In the genomic region with DNA sequence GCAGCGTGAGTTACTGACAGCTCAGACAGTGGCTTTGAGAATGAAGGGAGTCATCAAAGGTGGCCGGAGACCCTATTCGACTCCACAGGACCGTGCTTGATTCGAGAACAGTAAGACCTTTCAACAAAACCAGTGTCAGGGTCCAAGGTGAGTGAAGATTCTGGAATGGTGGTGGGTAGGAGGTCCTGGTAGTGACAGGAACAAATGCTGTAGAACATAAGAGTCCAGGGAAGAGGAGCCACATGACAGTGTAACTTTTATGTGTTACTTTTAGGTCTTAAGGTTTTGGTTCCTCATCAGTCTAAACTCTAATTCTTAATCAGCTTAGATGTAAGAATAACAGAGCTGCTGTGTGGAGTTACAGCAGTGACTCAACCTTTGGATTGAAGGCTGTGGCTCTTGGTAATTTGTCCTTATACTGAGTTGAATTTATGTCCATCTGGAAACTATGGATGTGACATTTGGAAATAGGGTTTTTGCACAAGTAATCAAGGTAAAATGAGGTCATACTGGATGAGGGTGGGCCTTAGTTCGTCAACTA, we compare ENCODE assay signal across 10 cellular contexts. TPM values are rescaled to one million over a fixed set of nuclear protein-coding genes. Genes with fewer than 3 reads are reported as not detected.
DNase-seq lines count a peak whose midpoint lies in the region; ATAC-seq and TF ChIP-seq lines count a peak whose summit lies in the region.
"Had no signal": no experiment of that assay in that cellular context is flagged by ENCODE, and none has a peak within 500 bp of the region (broad histone marks: within the 10 kb centered on the region; RNA-seq: fewer than 3 reads in every experiment).

No MANE protein-coding gene starts in this region.

- POLR2A ChIA-PET in T-cell (lab: Charles Lee), result interaction anchor here in 1 of 2 donors (0.8 kb wide), 1 partner anchor 27 kb away, joined by 3 read pairs; no protein-coding TSS in a partner anchor

- H3K4me3 Mint-ChIP-seq in activated T-cell treated with anti-CD3 and anti-CD28 coated beads, Interleukin-2, amount 50 U/mL, for 72 hours, result peak overlapping the region; percentile 99 to 100
- peak overlapping the region; percentile 99 for H3K4me3 Mint-ChIP-seq in T-cell

- H3K4me3 ChIP-seq in fibroblast of the aortic adventitia (ENCODE audit: low read depth, low read length) (peak overlapping the region; percentile 25), H7 (ENCODE audit: insufficient read depth, low read depth, low read length) (no peak overlapping the region)

- no peaks in the 10 kb centered on the region for H3K36me3 ChIP-seq in H7 (replicated peaks; ENCODE audit: control insufficient read depth, insufficient read depth, low read length)

- peaks cover 0 to 7% of the 10 kb centered on the region in 2 donors for H3K36me3 Mint-ChIP-seq in activated T-cell treated with anti-CD3 and anti-CD28 coated beads, Interleukin-2, amount 50 U/mL, for 72 hours (ENCODE audit: insufficient read depth in 2 of 2)
- peaks cover 12% of the 10 kb centered on the region for H3K36me3 Mint-ChIP-seq in T-cell

- ATAC-seq in activated T-cell treated with anti-CD3 and anti-CD28 coated beads, Interleukin-2, amount 50 U/mL, for 72 hours (replicated peaks in 1 of 2), result no peak
- ATAC-seq in T-cell (replicated peaks in 1 of 4) (no peak), HG03342 (IDR thresholded peaks at IDR 0.05; ENCODE audit: unreplicated experiment) (no peak)
- ATAC-seq: right cardiac atrium had no signal

- DNase-seq in activated T-cell treated with anti-CD3 and anti-CD28 coated beads, Interleukin-2, amount 50 U/mL, for 72 hours, result no peak
- DNase-seq in activated T-cell treated with anti-CD3 and anti-CD28 coated beads for 4 hours, result no peak
- DNase-seq in T-cell, result no peak
- DNase-seq in fibroblast of the aortic adventitia (ENCODE audit: low read depth), result no peak
- no peak for DNase-seq in H7
- DNase-seq in NCI-H524 treated with DMSO at 0.1 percent for 48 hours (lab: John Stamatoyannopoulos, UW), result no peak
- DNase-seq: activated effector memory CD4-positive, alpha-beta T cell treated with anti-CD3 and anti-CD28 coated beads, Interleukin-2, amount 50 U/mL, for 16 hours had no signal

- H3K27me3 ChIP-seq in H7 (ENCODE audit: control insufficient read depth, insufficient read depth, low read length), result no peaks in the 10 kb centered on the region

- peak overlapping the region; percentile 95 for H3K27ac Mint-ChIP-seq in activated T-cell treated with anti-CD3 and anti-CD28 coated beads, Interleukin-2, amount 50 U/mL, for 72 hours
- peak overlapping the region; percentile 99 to 100 for H3K27ac Mint-ChIP-seq in T-cell

- peaks cover 55% of the 10 kb centered on the region for H3K4me1 Mint-ChIP-seq in activated T-cell treated with anti-CD3 and anti-CD28 coated beads, Interleukin-2, amount 50 U/mL, for 72 hours (ENCODE audit: low read depth)
- peaks cover 67 to 74% (median 68%) of the 10 kb centered on the region in 3 donors for H3K4me1 Mint-ChIP-seq in T-cell

- no peak for TF ChIP-seq CTCF in fibroblast of the aortic adventitia (IDR thresholded peaks at IDR 0.05; ENCODE audit: insufficient read depth, low read length)

- CTCF ChIA-PET in T-cell (lab: Charles Lee), result interaction anchor here in 1 of 2 donors (1.3 to 2.4 kb wide), 2 partner anchors 27 to 28 kb away, joined by 3 to 10 read pairs; no protein-coding TSS in a partner anchor

- H3K27me3 Mint-ChIP-seq in activated T-cell treated with anti-CD3 and anti-CD28 coated beads, Interleukin-2, amount 50 U/mL, for 72 hours (ENCODE audit: low read depth), result no peaks in the 10 kb centered on the region
- no peaks in the 10 kb centered on the region for H3K27me3 Mint-ChIP-seq in T-cell

- H3K27ac ChIP-seq in temporal lobe (ENCODE audit: low read depth, low read length), result peak overlapping the region; percentile 14

- H3K9me3 Mint-ChIP-seq in activated T-cell treated with anti-CD3 and anti-CD28 coated beads, Interleukin-2, amount 50 U/mL, for 72 hours, result no peaks in the 10 kb centered on the region
- no peaks in the 10 kb centered on the region for H3K9me3 Mint-ChIP-seq in T-cell

RNA-seq across cellular contexts. Expression of a gene that starts 1.8 kb away (rescaled TPM):
- total RNA-seq in activated T-cell treated with anti-CD3 and anti-CD28 coated beads, Interleukin-2, amount 50 U/mL, for 72 hours, result 10 to 100 TPM; 29.5 to 34.8 TPM
- total RNA-seq in T-cell (10 to 100 TPM; 38.3 to 67.8 (median 57.7) TPM), fibroblast of the aortic adventitia (ENCODE audit: low replicate concordance) (12.7 and 13.8 TPM in 2 replicates), temporal lobe (4.7 TPM)
- total RNA-seq in H7 (2014; rRNA removed; shearing (Covaris generic)), result 8.2 and 9.7 TPM in 2 replicates

RNA-seq across cellular contexts. Expression of a gene that starts 26.2 kb away (rescaled TPM):
- total RNA-seq in activated T-cell treated with anti-CD3 and anti-CD28 coated beads, Interleukin-2, amount 50 U/mL, for 72 hours, result 10 to 100 TPM; 38.6 to 53.1 TPM
- 100 to 1,000 TPM in 3 of 5 donors, 10 to 100 TPM in 2; 77.4 to 155 (median 125) TPM for total RNA-seq in T-cell
- 14.1 and 39.4 TPM in 2 replicates for total RNA-seq in fibroblast of the aortic adventitia (ENCODE audit: low replicate concordance)
- 32.9 TPM for total RNA-seq in temporal lobe
- total RNA-seq in H7 (2014; rRNA removed; shearing (Covaris generic)), result 54.8 and 57.2 TPM in 2 replicates
